Comparison of ENCODE assay signal across 14 cellular contexts in genomic region chr12:67425394-67425793, GRCh38.
DNase-seq lines count a peak whose midpoint lies in the region; ATAC-seq, FAIRE-seq and TF ChIP-seq lines count a peak whose summit lies in the region.
"Had no signal": no experiment of that assay in that cellular context is flagged by ENCODE, and none has a peak within 500 bp of the region (broad histone marks: within the 10 kb centered on the region; RNA-seq: fewer than 3 reads in every experiment).

No MANE protein-coding gene starts in this region.

- no peak for FAIRE-seq in bronchial epithelial cell (lab: Jason Lieb, UNC)
- no peak for FAIRE-seq in urothelium cell line (lab: Jason Lieb, UNC)

- intact Hi-C loops in left colon (cut with DNase I, micrococcal nuclease) (no loop called here), transverse colon (cut with DNase I; ENCODE audit: low total_unique reads) (loop anchor here (10.0 kb wide), 1 partner anchor 519 kb away; no protein-coding TSS in a partner anchor)

- no peaks in the 10 kb centered on the region for H3K9me3 ChIP-seq in transverse colon
- H3K9me3 ChIP-seq in HAP-1: no peaks in the 10 kb centered on the region

- 80 to 95% methylated on average over 1 of the region's 1 CpG for WGBS in transverse colon (ENCODE audit: low coverage in 1 of 2), 2 donors

- TF ChIP-seq POLR2A in transverse colon (IDR thresholded peaks at IDR 0.05): no peak

- peak overlapping the region; percentile 75 to 84 (median 78) for H3K27ac ChIP-seq in transverse colon
- H3K27ac ChIP-seq: GM23248 had no signal

- in situ Hi-C loops in transverse colon (cut with MboI; ENCODE audit: low pct_ligation_motif_present in 1 of 4, low pct_unique_long_range_greater_than_20kb in 1 of 4, low sequenced_read_pairs in 3 of 4): loop anchor here in 2 of 4 donors (25.0 kb wide), 1 partner anchor 512 kb away; no protein-coding TSS in a partner anchor
- in situ Hi-C loops in HAP-1 (cut with MboI; ENCODE audit: low sequenced_read_pairs): no loop called here

- H3K4me3 ChIP-seq in bronchial epithelial cell (ENCODE audit: low read depth, low read length): no peak overlapping the region
- no peak overlapping the region for H3K4me3 ChIP-seq in transverse colon
- H3K4me3 ChIP-seq in HAP-1: no peak overlapping the region
- H3K4me3 ChIP-seq: GM23248 had no signal

- no peaks in the 10 kb centered on the region for H3K27me3 ChIP-seq in bronchial epithelial cell (ENCODE audit: control insufficient read depth, insufficient read depth, low read length)
- no peaks in the 10 kb centered on the region for H3K27me3 ChIP-seq in transverse colon
- peaks cover 15% of the 10 kb centered on the region for H3K27me3 ChIP-seq in HAP-1 (ENCODE audit: low read depth)

- no peaks in the 10 kb centered on the region for H3K36me3 ChIP-seq in bronchial epithelial cell (ENCODE audit: control insufficient read depth, insufficient read depth, low read length)
- no peaks in the 10 kb centered on the region for H3K36me3 ChIP-seq in transverse colon
- H3K36me3 ChIP-seq in HAP-1 (replicated peaks): no peaks in the 10 kb centered on the region

- TF ChIP-seq EP300 in transverse colon (IDR thresholded peaks at IDR 0.05; ENCODE audit: low read depth): no peak

- DNase-seq in bronchial epithelial cell (ENCODE audit: low read depth) (peak; percentile 82), left colon (peak; percentile 43 to 81), transverse colon (peak; percentile 61), HAP-1 (ENCODE audit: low spot score in 2 of 2) (no peak), NCI-H526 (lab: John Stamatoyannopoulos, UW) (no peak), urothelium cell line (ENCODE audit: low spot score) (no peak)
- DNase-seq: C1 segment of cervical spinal cord; CD8-positive, alpha-beta memory T cell; DND-41; NCI-H1694 treated with DMSO at 0.1 percent for 48 hours; NCI-H226; SHP77 treated with DMSO at 0.1 percent for 48 hours had no signal

- TF ChIP-seq CTCF in bronchial epithelial cell (IDR thresholded peaks at IDR 0.05; ENCODE audit: insufficient read depth, low read length, severe bottlenecking): no peak
- TF ChIP-seq CTCF in transverse colon (IDR thresholded peaks at IDR 0.05): no peak

- ATAC-seq in HG03175 (IDR thresholded peaks at IDR 0.05; ENCODE audit: unreplicated experiment) (peak; percentile 49), left colon (peak; percentile 86)

- H3K4me1 ChIP-seq in transverse colon: peaks cover 0 to 66% (median 30%) of the 10 kb centered on the region in 4 donors
- H3K4me1 ChIP-seq in HAP-1: no peaks in the 10 kb centered on the region

Comparison
In these comparisons a context has a peak if more than half of its experiments do, and no peak if none do; other contexts are left out.
1. DNase-seq: peak in bronchial epithelial cell (single experiment), left colon (2 of 2) and transverse colon (single experiment); none in HAP-1 (0 of 2), NCI-H526 (0 of 2) and urothelium cell line (single experiment).